Comparison of ENCODE assay signal across 1 cellular context in genomic region chr3:55402886-55403605, GRCh38.
TF ChIP-seq lines count a peak whose summit lies in the region.

No MANE protein-coding gene starts in this region.

TF ChIP-seq in HepG2, 621 proteins besides CTCF, POLR2A, EP300 and RAD21 (continued from another document and continues in another):
- TF ChIP-seq MTA3 (CRISPR knock-in tag; IDR thresholded peaks at IDR 0.05) (no peak), IKZF4 (CRISPR knock-in tag; IDR thresholded peaks at IDR 0.05; ENCODE audit: borderline replicate concordance, low read depth, not compliant biosample characterization) (no peak), ZC3H4 (CRISPR knock-in tag; IDR thresholded peaks at IDR 0.05; ENCODE audit: borderline replicate concordance) (no peak), KDM4B (CRISPR knock-in tag; IDR thresholded peaks at IDR 0.05) (no peak), ASH2L (IDR thresholded peaks at IDR 0.05; ENCODE audit: insufficient read length, low read depth, low read length) (no peak), ZBTB34 (CRISPR knock-in tag; IDR thresholded peaks at IDR 0.05) (no peak), TBL1XR1 (IDR thresholded peaks at IDR 0.05; ENCODE audit: borderline replicate concordance, low read length, partially characterized antibody) (peak; percentile 84), ZNF468 (CRISPR knock-in tag; IDR thresholded peaks at IDR 0.05) (no peak), SMARCC2 (IDR thresholded peaks at IDR 0.05) (no peak), JUN (CRISPR knock-in tag; IDR thresholded peaks at IDR 0.05) (0 out of 2 replicates have a peak, but pooled peaks have one; percentile 56), RFXAP (CRISPR knock-in tag; IDR thresholded peaks at IDR 0.05; ENCODE audit: borderline replicate concordance) (no peak), ZFP36L2 (CRISPR knock-in tag; IDR thresholded peaks at IDR 0.05) (no peak), KDM5B (CRISPR knock-in tag; IDR thresholded peaks at IDR 0.05; ENCODE audit: borderline replicate concordance) (no peak), NR1H2 (CRISPR knock-in tag; IDR thresholded peaks at IDR 0.05; ENCODE audit: borderline replicate concordance, low read depth) (no peak), ZSCAN29 (CRISPR knock-in tag; conservative IDR thresholded peaks at IDR 0.05) (no peak), FOXP1 (IDR thresholded peaks at IDR 0.05) (no peak), FOXP1 (CRISPR knock-in tag; IDR thresholded peaks at IDR 0.05) (peak; percentile 60; the same call in 1 of the 2 replicates), ZBTB33 (CRISPR knock-in tag; IDR thresholded peaks at IDR 0.05) (no peak), THAP9 (CRISPR knock-in tag; IDR thresholded peaks at IDR 0.05; ENCODE audit: borderline replicate concordance) (no peak), ZBTB3 (CRISPR knock-in tag; IDR thresholded peaks at IDR 0.05; ENCODE audit: borderline replicate concordance, low read depth) (no peak), SNRNP70 (IDR thresholded peaks at IDR 0.05; ENCODE audit: low read depth, low read length) (no peak), HMGXB4 (CRISPR knock-in tag; IDR thresholded peaks at IDR 0.05; ENCODE audit: borderline replicate concordance in 1 of 2, low read depth in 1 of 2) (no peak), HOXD1 (CRISPR knock-in tag; IDR thresholded peaks at IDR 0.05) (no peak), CREM (IDR thresholded peaks at IDR 0.05) (peak; percentile 35; the same call in 1 of the 2 replicates), CREM (CRISPR knock-in tag; IDR thresholded peaks at IDR 0.05) (no peak), TSC22D2 (CRISPR knock-in tag; IDR thresholded peaks at IDR 0.05; ENCODE audit: borderline replicate concordance) (no peak), SMAD9 (CRISPR knock-in tag; IDR thresholded peaks at IDR 0.05) (no peak), ZNF644 (CRISPR knock-in tag; IDR thresholded peaks at IDR 0.05; ENCODE audit: low read depth) (no peak), SP5 (CRISPR knock-in tag; IDR thresholded peaks at IDR 0.05; ENCODE audit: borderline replicate concordance, low read depth) (no peak), FOXA1 (IDR thresholded peaks at IDR 0.05) (no peak; the same call in 1 of the 2 replicates), FOXA1 (CRISPR knock-in tag; IDR thresholded peaks at IDR 0.05) (peak; percentile 68; the same call in 1 of the 2 replicates), ZNF883 (CRISPR knock-in tag; IDR thresholded peaks at IDR 0.05; ENCODE audit: not compliant biosample characterization) (no peak)
- TF ChIP-seq, protein P1, sequence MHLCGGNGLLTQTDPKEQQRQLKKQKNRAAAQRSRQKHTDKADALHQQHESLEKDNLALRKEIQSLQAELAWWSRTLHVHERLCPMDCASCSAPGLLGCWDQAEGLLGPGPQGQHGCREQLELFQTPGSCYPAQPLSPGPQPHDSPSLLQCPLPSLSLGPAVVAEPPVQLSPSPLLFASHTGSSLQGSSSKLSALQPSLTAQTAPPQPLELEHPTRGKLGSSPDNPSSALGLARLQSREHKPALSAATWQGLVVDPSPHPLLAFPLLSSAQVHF (CRISPR knock-in tag; IDR thresholded peaks at IDR 0.05), result no peak
- TF ChIP-seq, protein P2, sequence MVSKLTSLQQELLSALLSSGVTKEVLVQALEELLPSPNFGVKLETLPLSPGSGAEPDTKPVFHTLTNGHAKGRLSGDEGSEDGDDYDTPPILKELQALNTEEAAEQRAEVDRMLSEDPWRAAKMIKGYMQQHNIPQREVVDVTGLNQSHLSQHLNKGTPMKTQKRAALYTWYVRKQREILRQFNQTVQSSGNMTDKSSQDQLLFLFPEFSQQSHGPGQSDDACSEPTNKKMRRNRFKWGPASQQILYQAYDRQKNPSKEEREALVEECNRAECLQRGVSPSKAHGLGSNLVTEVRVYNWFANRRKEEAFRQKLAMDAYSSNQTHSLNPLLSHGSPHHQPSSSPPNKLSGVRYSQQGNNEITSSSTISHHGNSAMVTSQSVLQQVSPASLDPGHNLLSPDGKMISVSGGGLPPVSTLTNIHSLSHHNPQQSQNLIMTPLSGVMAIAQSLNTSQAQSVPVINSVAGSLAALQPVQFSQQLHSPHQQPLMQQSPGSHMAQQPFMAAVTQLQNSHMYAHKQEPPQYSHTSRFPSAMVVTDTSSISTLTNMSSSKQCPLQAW (CRISPR knock-in tag; IDR thresholded peaks at IDR 0.05), result 0 out of 2 replicates have a peak, but pooled peaks have one; percentile 25
- TF ChIP-seq, protein P3, sequence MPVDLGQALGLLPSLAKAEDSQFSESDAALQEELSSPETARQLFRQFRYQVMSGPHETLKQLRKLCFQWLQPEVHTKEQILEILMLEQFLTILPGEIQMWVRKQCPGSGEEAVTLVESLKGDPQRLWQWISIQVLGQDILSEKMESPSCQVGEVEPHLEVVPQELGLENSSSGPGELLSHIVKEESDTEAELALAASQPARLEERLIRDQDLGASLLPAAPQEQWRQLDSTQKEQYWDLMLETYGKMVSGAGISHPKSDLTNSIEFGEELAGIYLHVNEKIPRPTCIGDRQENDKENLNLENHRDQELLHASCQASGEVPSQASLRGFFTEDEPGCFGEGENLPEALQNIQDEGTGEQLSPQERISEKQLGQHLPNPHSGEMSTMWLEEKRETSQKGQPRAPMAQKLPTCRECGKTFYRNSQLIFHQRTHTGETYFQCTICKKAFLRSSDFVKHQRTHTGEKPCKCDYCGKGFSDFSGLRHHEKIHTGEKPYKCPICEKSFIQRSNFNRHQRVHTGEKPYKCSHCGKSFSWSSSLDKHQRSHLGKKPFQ (CRISPR knock-in tag; IDR thresholded peaks at IDR 0.05; ENCODE audit: insufficient replicate concordance), result no peak
- TF ChIP-seq, protein P4, sequence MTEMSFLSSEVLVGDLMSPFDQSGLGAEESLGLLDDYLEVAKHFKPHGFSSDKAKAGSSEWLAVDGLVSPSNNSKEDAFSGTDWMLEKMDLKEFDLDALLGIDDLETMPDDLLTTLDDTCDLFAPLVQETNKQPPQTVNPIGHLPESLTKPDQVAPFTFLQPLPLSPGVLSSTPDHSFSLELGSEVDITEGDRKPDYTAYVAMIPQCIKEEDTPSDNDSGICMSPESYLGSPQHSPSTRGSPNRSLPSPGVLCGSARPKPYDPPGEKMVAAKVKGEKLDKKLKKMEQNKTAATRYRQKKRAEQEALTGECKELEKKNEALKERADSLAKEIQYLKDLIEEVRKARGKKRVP (CRISPR knock-in tag; IDR thresholded peaks at IDR 0.05), result peak in 1 of 2 experiments; percentile 31; a peak in 1 of 4 replicates
- TF ChIP-seq, protein P5, sequence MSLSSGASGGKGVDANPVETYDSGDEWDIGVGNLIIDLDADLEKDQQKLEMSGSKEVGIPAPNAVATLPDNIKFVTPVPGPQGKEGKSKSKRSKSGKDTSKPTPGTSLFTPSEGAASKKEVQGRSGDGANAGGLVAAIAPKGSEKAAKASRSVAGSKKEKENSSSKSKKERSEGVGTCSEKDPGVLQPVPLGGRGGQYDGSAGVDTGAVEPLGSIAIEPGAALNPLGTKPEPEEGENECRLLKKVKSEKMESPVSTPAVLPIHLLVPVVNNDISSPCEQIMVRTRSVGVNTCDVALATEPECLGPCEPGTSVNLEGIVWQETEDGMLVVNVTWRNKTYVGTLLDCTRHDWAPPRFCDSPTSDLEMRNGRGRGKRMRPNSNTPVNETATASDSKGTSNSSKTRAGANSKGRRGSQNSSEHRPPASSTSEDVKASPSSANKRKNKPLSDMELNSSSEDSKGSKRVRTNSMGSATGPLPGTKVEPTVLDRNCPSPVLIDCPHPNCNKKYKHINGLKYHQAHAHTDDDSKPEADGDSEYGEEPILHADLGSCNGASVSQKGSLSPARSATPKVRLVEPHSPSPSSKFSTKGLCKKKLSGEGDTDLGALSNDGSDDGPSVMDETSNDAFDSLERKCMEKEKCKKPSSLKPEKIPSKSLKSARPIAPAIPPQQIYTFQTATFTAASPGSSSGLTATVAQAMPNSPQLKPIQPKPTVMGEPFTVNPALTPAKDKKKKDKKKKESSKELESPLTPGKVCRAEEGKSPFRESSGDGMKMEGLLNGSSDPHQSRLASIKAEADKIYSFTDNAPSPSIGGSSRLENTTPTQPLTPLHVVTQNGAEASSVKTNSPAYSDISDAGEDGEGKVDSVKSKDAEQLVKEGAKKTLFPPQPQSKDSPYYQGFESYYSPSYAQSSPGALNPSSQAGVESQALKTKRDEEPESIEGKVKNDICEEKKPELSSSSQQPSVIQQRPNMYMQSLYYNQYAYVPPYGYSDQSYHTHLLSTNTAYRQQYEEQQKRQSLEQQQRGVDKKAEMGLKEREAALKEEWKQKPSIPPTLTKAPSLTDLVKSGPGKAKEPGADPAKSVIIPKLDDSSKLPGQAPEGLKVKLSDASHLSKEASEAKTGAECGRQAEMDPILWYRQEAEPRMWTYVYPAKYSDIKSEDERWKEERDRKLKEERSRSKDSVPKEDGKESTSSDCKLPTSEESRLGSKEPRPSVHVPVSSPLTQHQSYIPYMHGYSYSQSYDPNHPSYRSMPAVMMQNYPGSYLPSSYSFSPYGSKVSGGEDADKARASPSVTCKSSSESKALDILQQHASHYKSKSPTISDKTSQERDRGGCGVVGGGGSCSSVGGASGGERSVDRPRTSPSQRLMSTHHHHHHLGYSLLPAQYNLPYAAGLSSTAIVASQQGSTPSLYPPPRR (CRISPR knock-in tag; IDR thresholded peaks at IDR 0.05; ENCODE audit: borderline replicate concordance), result peak; percentile 29; the same call in 1 of the 2 replicates
- TF ChIP-seq, protein P6, sequence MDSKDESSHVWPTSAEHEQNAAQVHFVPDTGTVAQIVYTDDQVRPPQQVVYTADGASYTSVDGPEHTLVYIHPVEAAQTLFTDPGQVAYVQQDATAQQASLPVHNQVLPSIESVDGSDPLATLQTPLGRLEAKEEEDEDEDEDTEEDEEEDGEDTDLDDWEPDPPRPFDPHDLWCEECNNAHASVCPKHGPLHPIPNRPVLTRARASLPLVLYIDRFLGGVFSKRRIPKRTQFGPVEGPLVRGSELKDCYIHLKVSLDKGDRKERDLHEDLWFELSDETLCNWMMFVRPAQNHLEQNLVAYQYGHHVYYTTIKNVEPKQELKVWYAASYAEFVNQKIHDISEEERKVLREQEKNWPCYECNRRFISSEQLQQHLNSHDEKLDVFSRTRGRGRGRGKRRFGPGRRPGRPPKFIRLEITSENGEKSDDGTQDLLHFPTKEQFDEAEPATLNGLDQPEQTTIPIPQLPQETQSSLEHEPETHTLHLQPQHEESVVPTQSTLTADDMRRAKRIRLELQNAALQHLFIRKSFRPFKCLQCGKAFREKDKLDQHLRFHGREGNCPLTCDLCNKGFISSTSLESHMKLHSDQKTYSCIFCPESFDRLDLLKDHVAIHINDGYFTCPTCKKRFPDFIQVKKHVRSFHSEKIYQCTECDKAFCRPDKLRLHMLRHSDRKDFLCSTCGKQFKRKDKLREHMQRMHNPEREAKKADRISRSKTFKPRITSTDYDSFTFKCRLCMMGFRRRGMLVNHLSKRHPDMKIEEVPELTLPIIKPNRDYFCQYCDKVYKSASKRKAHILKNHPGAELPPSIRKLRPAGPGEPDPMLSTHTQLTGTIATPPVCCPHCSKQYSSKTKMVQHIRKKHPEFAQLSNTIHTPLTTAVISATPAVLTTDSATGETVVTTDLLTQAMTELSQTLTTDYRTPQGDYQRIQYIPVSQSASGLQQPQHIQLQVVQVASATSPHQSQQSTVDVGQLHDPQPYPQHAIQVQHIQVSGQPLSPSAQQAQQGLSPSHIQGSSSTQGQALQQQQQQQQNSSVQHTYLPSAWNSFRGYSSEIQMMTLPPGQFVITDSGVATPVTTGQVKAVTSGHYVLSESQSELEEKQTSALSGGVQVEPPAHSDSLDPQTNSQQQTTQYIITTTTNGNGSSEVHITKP (CRISPR knock-in tag; IDR thresholded peaks at IDR 0.05; ENCODE audit: low read depth), result no peak
